ENCODE assay signal across 27 cellular contexts in the genomic region with DNA sequence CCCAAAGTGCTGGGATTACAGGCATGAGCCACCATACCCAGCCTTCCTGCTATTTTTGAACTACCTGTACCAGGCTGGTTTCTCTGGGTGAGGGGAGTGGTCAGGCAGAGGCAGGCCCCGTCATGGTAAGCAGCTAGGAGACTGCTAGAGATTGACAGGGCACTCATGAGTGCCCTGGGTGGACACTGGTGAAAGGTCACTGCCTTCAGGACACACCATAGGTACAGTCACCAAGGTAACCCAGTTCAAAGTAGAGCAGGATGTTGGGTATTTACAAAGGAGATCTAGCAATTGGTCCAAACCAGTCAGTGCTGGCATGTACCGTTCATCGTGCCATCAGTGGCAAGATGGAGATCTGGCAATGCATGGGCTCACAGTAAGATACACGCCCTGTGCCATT. TPM values are rescaled to one million over a fixed set of nuclear protein-coding genes. Genes with fewer than 3 reads are reported as not detected.
"Had no signal": no experiment of that assay in that cellular context is flagged by ENCODE, and none has a peak within 500 bp of the region (broad histone marks: within the 10 kb centered on the region; RNA-seq: fewer than 3 reads in every experiment).

No MANE protein-coding gene starts in this region.

- H3K9me3 ChIP-seq: ascending aorta, esophagus muscularis mucosa, gastrocnemius medialis had no signal

- H3K4me1 ChIP-seq: ascending aorta, breast epithelium, esophagus muscularis mucosa, foreskin keratinocyte, gastrocnemius medialis had no signal

- H3K27ac ChIP-seq: ascending aorta, breast epithelium, coronary artery, dorsolateral prefrontal cortex, esophagus muscularis mucosa, foreskin keratinocyte, WERI-Rb-1 had no signal

- H3K4me3 ChIP-seq: ascending aorta, breast epithelium, coronary artery, dorsolateral prefrontal cortex, esophagus muscularis mucosa, gastrocnemius medialis had no signal

- H3K36me3 ChIP-seq: ascending aorta, breast epithelium, esophagus muscularis mucosa, gastrocnemius medialis, WERI-Rb-1 had no signal

- H3K27me3 ChIP-seq: ascending aorta, breast epithelium, foreskin keratinocyte, gastrocnemius medialis had no signal

- DNase-seq: activated B cell treated with CpG ODN at 0.5 μM for 24 hours; activated CD4-positive, alpha-beta T cell treated with anti-CD3 and anti-CD28 coated beads for 48 hours; activated CD4-positive, alpha-beta T cell treated with anti-CD3 and anti-CD28 coated beads, Interleukin-2, amount 50 U/mL, for 1 hour; activated CD4-positive, alpha-beta T cell treated with anti-CD3 and anti-CD28 coated beads, Interleukin-2, amount 50 U/mL, for 48 hours; activated CD8-positive, alpha-beta memory T cell treated with anti-CD3 and anti-CD28 coated beads for 24 hours; activated CD8-positive, alpha-beta T cell treated with anti-CD3 and anti-CD28 coated beads for 36 hours; activated effector memory CD4-positive, alpha-beta T cell treated with anti-CD3 and anti-CD28 coated beads, Interleukin-2, amount 50 U/mL, for 16 hours; activated naive CD4-positive, alpha-beta T cell treated with anti-CD3 and anti-CD28 coated beads, Interleukin-2, amount 10 ng/mL, durations not matched to agents 7 days and 5 days; activated naive CD8-positive, alpha-beta T cell treated with anti-CD3 and anti-CD28 coated beads, Interleukin-2, amount 10 ng/mL, durations not matched to agents 7 days and 5 days; activated T-cell treated with anti-CD3 and anti-CD28 coated beads, Interleukin-2, amount 50 U/mL, for 4 hours; dorsolateral prefrontal cortex; effector memory CD4-positive, alpha-beta T cell; erythroblast; foreskin keratinocyte; gastrocnemius medialis; T-helper 1 cell; T-helper 17 cell; T1000; WERI-Rb-1 had no signal

- ATAC-seq: activated CD4-positive, CD25-positive, alpha-beta regulatory T cell treated with anti-CD3 and anti-CD28 coated beads, Interleukin-2, amount 50 U/mL, for 24 hours; activated CD8-positive, alpha-beta T cell treated with anti-CD3 and anti-CD28 coated beads for 36 hours; activated naive CD4-positive, alpha-beta T cell treated with anti-CD3 and anti-CD28 coated beads, Interleukin-2, amount 50 U/mL, for 72 hours; activated T-cell treated with anti-CD3 and anti-CD28 coated beads, Interleukin-2, amount 50 U/mL, for 4 hours; activated T-helper 17 cell treated with anti-CD3 and anti-CD28 coated beads, Interleukin-2, amount 50 U/mL, for 72 hours; foreskin keratinocyte; gastrocnemius medialis; T-helper 17 cell had no signal

RNA-seq across cellular contexts. Expression of gene DPRX, which starts 25.5 kb away (rescaled TPM):
- total RNA-seq: activated B cell treated with CpG ODN at 0.5 μM for 24 hours; activated CD8-positive, alpha-beta T cell treated with anti-CD3 and anti-CD28 coated beads for 36 hours; activated naive CD4-positive, alpha-beta T cell treated with anti-CD3 and anti-CD28 coated beads, Interleukin-2, amount 50 U/mL, for 72 hours; activated naive CD8-positive, alpha-beta T cell treated with anti-CD3 and anti-CD28 coated beads, Interleukin-2, amount 10 ng/mL, durations not matched to agents 7 days and 5 days; activated T-cell treated with anti-CD3 and anti-CD28 coated beads, Interleukin-2, amount 50 U/mL, for 4 hours; activated T-helper 17 cell treated with anti-CD3 and anti-CD28 coated beads, Interleukin-2, amount 50 U/mL, for 72 hours; ascending aorta; breast epithelium; cerebellum; esophagus muscularis mucosa; foreskin keratinocyte; T-helper 17 cell had no signal
- polyA plus RNA-seq: foreskin keratinocyte had no signal
